ENCODE assay signal across 23 cellular contexts in the genomic region with DNA sequence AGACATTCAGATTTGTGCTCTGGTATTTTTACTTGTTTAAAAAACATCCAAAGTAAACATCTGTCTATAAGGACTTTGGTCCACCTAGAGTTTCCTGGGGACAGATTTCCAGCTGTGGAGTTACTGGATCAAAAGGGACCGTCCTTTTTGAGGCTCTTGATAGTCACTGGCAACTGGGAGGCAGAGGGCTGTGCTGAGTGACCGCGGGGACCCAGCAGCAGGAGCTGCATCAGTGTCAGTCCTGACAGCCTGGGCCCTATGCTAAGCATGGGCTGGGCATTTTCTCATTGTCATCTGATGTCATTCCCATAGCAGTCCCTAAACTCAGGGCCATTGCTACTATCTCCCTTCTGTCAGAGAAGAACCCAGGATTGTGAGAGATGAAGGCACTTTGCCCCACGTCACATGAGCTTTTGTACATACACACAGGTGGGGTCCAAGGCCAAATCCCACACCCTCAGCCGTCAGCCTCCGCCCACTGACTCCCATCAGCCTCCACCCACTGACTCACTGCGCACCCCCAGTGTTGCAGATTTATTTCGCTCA.
A peak's percentile ranks its signal among the peaks of the same experiment; 100 is the strongest.
DNase-seq lines count a peak whose midpoint lies in the region; ATAC-seq, FAIRE-seq and TF ChIP-seq lines count a peak whose summit lies in the region.
"Had no signal": no experiment of that assay in that cellular context is flagged by ENCODE, and none has a peak within 500 bp of the region (broad histone marks: within the 10 kb centered on the region; RNA-seq: fewer than 3 reads in every experiment).

No MANE protein-coding gene starts in this region.

- H4K20me1 ChIP-seq in HepG2 (ENCODE audit: insufficient read depth, low read length): no peaks in the 10 kb centered on the region
- H4K20me1 ChIP-seq: BLaER1 had no signal

- in situ Hi-C loops in HepG2 (cut with HindIII; ENCODE audit: extremely low pct_ligation_motif_present, low pct_unique_long_range_greater_than_20kb): no loop called here

- FAIRE-seq in HepG2 (lab: Jason Lieb, UNC): peak; percentile 67
- FAIRE-seq: A204.1, GM12878, GM18507, H54 had no signal

- H3K27ac ChIP-seq in HepG2 (ENCODE audit: extremely low read length, insufficient read depth, low read length): peak overlapping the region; percentile 25
- no peak overlapping the region for H3K27ac ChIP-seq in right lobe of liver
- H3K27ac ChIP-seq in tibial artery: no peak overlapping the region
- H3K27ac ChIP-seq: 22Rv1, BLaER1, C4-2B had no signal

- H3K36me3 ChIP-seq in HepG2 (replicated peaks in 1 of 2; ENCODE audit: control insufficient read depth in 1 of 2, insufficient read depth in 2 of 2, low read length in 2 of 2) (no peaks in the 10 kb centered on the region), right lobe of liver (no peaks in the 10 kb centered on the region), tibial artery (no peaks in the 10 kb centered on the region)
- H3K36me3 ChIP-seq: BLaER1, HAP-1 had no signal

- H3K79me2 ChIP-seq in HepG2 (ENCODE audit: insufficient read depth, low read length): no peaks in the 10 kb centered on the region

- DNase-seq in HepG2 (ENCODE audit: low spot score): peak; percentile 91
- DNase-seq in right lobe of liver: no peak
- DNase-seq in mesenteric fat pad (ENCODE audit: low spot score): peak; percentile 75
- DNase-seq in sciatic nerve (ENCODE audit: low spot score): peak; percentile 26
- DNase-seq in tibial artery: peak; percentile 13 to 39
- no peak for DNase-seq in SW 1271 (lab: John Stamatoyannopoulos, UW)
- DNase-seq in NCI-H2081 (lab: John Stamatoyannopoulos, UW): no peak
- DNase-seq: CD4-positive, CD25-positive, alpha-beta regulatory T cell; CD8-positive, alpha-beta T cell; DMS153; EL; GDM1; GOT3 had no signal

- TF ChIP-seq POLR2A in HepG2 (IDR thresholded peaks at IDR 0.05; ENCODE audit: insufficient read depth in 1 of 2, low read depth in 2 of 2, low read length in 2 of 2) (no peak), right lobe of liver (IDR thresholded peaks at IDR 0.05) (no peak)

- H2AFZ ChIP-seq in HepG2 (ENCODE audit: low read length): no peak overlapping the region

- 21% methylated on average over 8 of the region's 8 CpGs for WGBS in HepG2 (ENCODE audit: low lambda C conversion rate)
- WGBS in right lobe of liver (ENCODE audit: insufficient coverage, low coverage, low lambda C conversion rate, missing lambda C conversion rate): 54% methylated on average over 7 of the region's 8 CpGs

- no peaks in the 10 kb centered on the region for H3K9me3 ChIP-seq in HepG2 (ENCODE audit: low read length)
- H3K9me3 ChIP-seq in right lobe of liver: no peaks in the 10 kb centered on the region
- H3K9me3 ChIP-seq in tibial artery: no peaks in the 10 kb centered on the region
- H3K9me3 ChIP-seq: BLaER1, Caco-2, HAP-1 had no signal

- BruUV-seq in HepG2 (replicated peaks; lab: Mats Ljungman, UMichigan): no TSS peak

- H3K4me3 ChIP-seq in HepG2 (replicated peaks in 1 of 3; ENCODE audit: insufficient read depth in 1 of 3, low read depth in 2 of 3, low read length in 3 of 3) (peak overlapping the region in 1 of 3 experiments; percentile 13; a peak in 1 of 6 replicates), right lobe of liver (no peak overlapping the region), tibial artery (no peak overlapping the region)
- H3K4me3 ChIP-seq: BLaER1, GM12878, HAP-1 had no signal

- ATAC-seq in HepG2: peak; percentile 95
- no peak for ATAC-seq in right lobe of liver
- no peak for ATAC-seq in sciatic nerve
- ATAC-seq in GM21447 (IDR thresholded peaks at IDR 0.05; ENCODE audit: unreplicated experiment): no peak
- ATAC-seq: CD8-positive, alpha-beta T cell; GM12878 had no signal

- H3K9ac ChIP-seq in HepG2 (ENCODE audit: insufficient read depth, low read depth, low read length): no peak overlapping the region
- H3K9ac ChIP-seq: BLaER1 had no signal

- H3K4me1 ChIP-seq in HepG2 (ENCODE audit: insufficient read depth, low read length) (peaks cover 33% of the 10 kb centered on the region), right lobe of liver (no peaks in the 10 kb centered on the region), tibial artery (no peaks in the 10 kb centered on the region)
- H3K4me1 ChIP-seq: Caco-2, HAP-1 had no signal

- TF ChIP-seq RAD21 in HepG2 (CRISPR knock-in tag; IDR thresholded peaks at IDR 0.05): peak; percentile 28; the same call in 1 of the 2 replicates

- TF ChIP-seq EP300 in HepG2 (IDR thresholded peaks at IDR 0.05; ENCODE audit: low read depth in 2 of 2, low read length in 2 of 2) (peak in 1 of 2 experiments; percentile 29; a peak in 1 of 4 replicates), HepG2 (CRISPR knock-in tag; IDR thresholded peaks at IDR 0.05; ENCODE audit: borderline replicate concordance) (no peak)

- H3K27me3 ChIP-seq in HepG2 (ENCODE audit: control insufficient read depth in 1 of 2, insufficient read depth in 2 of 2, low read length in 2 of 2) (peaks cover 2 to 30% of the 10 kb centered on the region in 2 experiments; a peak in 3 of 5 replicates), right lobe of liver (no peaks in the 10 kb centered on the region), tibial artery (peaks cover 0 to 10% of the 10 kb centered on the region in 2 donors)
- H3K27me3 ChIP-seq: BLaER1 had no signal

- POLR2A ChIA-PET in HepG2 (lab: Yijun Ruan, JAX): no interaction called here

- CTCF ChIA-PET in HepG2 (lab: Yijun Ruan, JAX; ENCODE audit: low intra/inter-chr PET ratio, low total read pairs): no interaction called here

- TF ChIP-seq CTCF in HepG2 (CRISPR knock-in tag; IDR thresholded peaks at IDR 0.05) (no peak), right lobe of liver (IDR thresholded peaks at IDR 0.05) (no peak), tibial artery (IDR thresholded peaks at IDR 0.05) (no peak)

- H3K4me2 ChIP-seq in HepG2 (ENCODE audit: low read depth, low read length): peak overlapping the region; percentile 50

- intact Hi-C loops in HepG2 (cut with micrococcal nuclease; ENCODE audit: unreplicated experiment) (no loop called here), right lobe of liver (cut with DNase I) (no loop called here), sciatic nerve (cut with DNase I) (no loop called here), tibial artery (cut with DNase I; ENCODE audit: low total_unique reads) (no loop called here)

TF ChIP-seq in HepG2, 621 proteins besides CTCF, POLR2A, EP300 and RAD21 (continues in another document):
- TF ChIP-seq MTA1 (CRISPR knock-in tag; IDR thresholded peaks at IDR 0.05; ENCODE audit: borderline replicate concordance) (peak; percentile 80; the same call in 1 of the 2 replicates), ADNP (CRISPR knock-in tag; IDR thresholded peaks at IDR 0.05) (no peak), TAF1 (CRISPR knock-in tag; IDR thresholded peaks at IDR 0.05) (no peak), ZFP36 (IDR thresholded peaks at IDR 0.05; ENCODE audit: borderline replicate concordance, low read depth, low read length, partially characterized antibody) (peak; percentile 76), ZNF343 (CRISPR knock-in tag; IDR thresholded peaks at IDR 0.05) (no peak), ZNF460 (CRISPR knock-in tag; IDR thresholded peaks at IDR 0.05; ENCODE audit: borderline replicate concordance) (no peak), KAT8 (CRISPR knock-in tag; IDR thresholded peaks at IDR 0.05) (no peak), ZMYM4 (CRISPR knock-in tag; IDR thresholded peaks at IDR 0.05) (no peak)
- TF ChIP-seq, protein P1, sequence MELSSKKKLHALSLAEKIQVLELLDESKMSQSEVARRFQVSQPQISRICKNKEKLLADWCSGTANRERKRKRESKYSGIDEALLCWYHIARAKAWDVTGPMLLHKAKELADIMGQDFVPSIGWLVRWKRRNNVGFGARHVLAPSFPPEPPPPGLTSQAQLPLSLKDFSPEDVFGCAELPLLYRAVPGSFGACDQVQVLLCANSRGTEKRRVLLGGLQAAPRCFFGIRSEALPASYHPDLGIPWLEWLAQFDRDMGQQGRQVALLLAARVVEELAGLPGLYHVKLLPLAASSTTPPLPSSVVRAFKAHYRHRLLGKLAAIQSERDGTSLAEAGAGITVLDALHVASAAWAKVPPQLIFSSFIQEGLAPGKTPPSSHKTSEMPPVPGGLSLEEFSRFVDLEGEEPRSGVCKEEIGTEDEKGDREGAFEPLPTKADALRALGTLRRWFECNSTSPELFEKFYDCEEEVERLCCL (CRISPR knock-in tag; IDR thresholded peaks at IDR 0.05; ENCODE audit: borderline replicate concordance): no peak

Comparison
In these comparisons a context has a peak if more than half of its experiments do, and no peak if none do; other contexts are left out.
1. DNase-seq: peak in HepG2 (single experiment), mesenteric fat pad (single experiment), sciatic nerve (single experiment) and tibial artery (2 of 2); none in right lobe of liver (0 of 3), SW 1271 (0 of 2) and NCI-H2081 (0 of 2).